ENCODE assay signal across 28 cellular contexts in genomic region chr5:13081116-13081515, GRCh38.
"Had no signal": no experiment of that assay in that cellular context is flagged by ENCODE, and none has a peak within 500 bp of the region (broad histone marks: within the 10 kb centered on the region; RNA-seq: fewer than 3 reads in every experiment).

No MANE protein-coding gene starts in this region.

- H3K27ac ChIP-seq: pancreas, prostate gland, skin epidermis, stomach, testis, tibial artery, uterus had no signal

- H3K36me3 Mint-ChIP-seq: mesothelial cell of epicardium; naive thymus-derived CD4-positive, alpha-beta T cell; natural killer cell treated with Interleukin-12 subunit alpha and Interleukin-12 subunit beta and Interleukin-15 and Interleukin-18, amount 100 ng/mL, for 72 hours; stimulated activated naive B cell treated with anti-CD40 and anti-IgM and Interleukin-4, amounts not matched to agents 10 μg/mL and 1 μg/mL and 100 μg/mL, for 72 hours had no signal

- H3K27me3 ChIP-seq: pancreas, stomach, testis, tibial artery, uterus had no signal

- H3K36me3 ChIP-seq: pancreas, prostate gland, stomach, tibial artery, uterus had no signal

- H3K9me3 ChIP-seq: pancreas, prostate gland, testis, tibial artery, uterus had no signal

- DNase-seq: hippocampal formation; kidney glomerular epithelial cell; left cardiac atrium; mesendoderm; naive thymus-derived CD4-positive, alpha-beta T cell; nucleus accumbens; pancreas; retina; right cardiac atrium; stimulated activated CD4-positive, alpha-beta T cell treated with anti-CD3 and anti-CD28 coated beads, Interleukin-12 subunit alpha, Interleukin-12 subunit beta, amount 100 ng/mL, for 4 hours; stimulated activated CD4-positive, alpha-beta T cell treated with anti-CD3 and anti-CD28 coated beads, Interleukin-15, amount 100 ng/mL, for 24 hours; stimulated activated CD4-positive, alpha-beta T cell treated with anti-CD3 and anti-CD28 coated beads, Interleukin-2, amount 100 ng/mL, for 24 hours; stimulated activated CD4-positive, alpha-beta T cell treated with anti-CD3 and anti-CD28 coated beads, Interleukin-4, amount 100 ng/mL, for 1 hour; stimulated activated naive B cell treated with anti-CD40 and anti-IgM and Interleukin-4, amounts not matched to agents 10 μg/mL and 1 μg/mL and 100 μg/mL, for 72 hours; stimulated activated naive CD8-positive, alpha-beta T cell treated with anti-CD3 and anti-CD28 coated beads, Interleukin-15, Interleukin-2, amounts not matched to agents 100 U/mL and 50 U/mL, for 24 hours; stomach; testis; tibial artery; trophoblast cell; uterus had no signal

- H3K4me1 Mint-ChIP-seq: mesothelial cell of epicardium; naive thymus-derived CD4-positive, alpha-beta T cell; stimulated activated naive B cell treated with anti-CD40 and anti-IgM and Interleukin-4, amounts not matched to agents 10 μg/mL and 1 μg/mL and 100 μg/mL, for 72 hours had no signal

- H3K4me3 ChIP-seq: lung, pancreas, prostate gland, skin epidermis, stomach, testis, tibial artery, uterus had no signal

- FAIRE-seq: keratinocyte, pancreas had no signal

- H3K27ac Mint-ChIP-seq: mesothelial cell of epicardium; naive thymus-derived CD4-positive, alpha-beta T cell; natural killer cell treated with Interleukin-12 subunit alpha and Interleukin-12 subunit beta and Interleukin-15 and Interleukin-18, amount 100 ng/mL, for 72 hours; stimulated activated naive B cell treated with anti-CD40 and anti-IgM and Interleukin-4, amounts not matched to agents 10 μg/mL and 1 μg/mL and 100 μg/mL, for 72 hours had no signal

- H3K27me3 Mint-ChIP-seq: naive thymus-derived CD4-positive, alpha-beta T cell; natural killer cell treated with Interleukin-12 subunit alpha and Interleukin-12 subunit beta and Interleukin-15 and Interleukin-18, amount 100 ng/mL, for 72 hours; stimulated activated naive B cell treated with anti-CD40 and anti-IgM and Interleukin-4, amounts not matched to agents 10 μg/mL and 1 μg/mL and 100 μg/mL, for 72 hours had no signal

- ATAC-seq: left lobe of liver; naive thymus-derived CD4-positive, alpha-beta T cell; natural killer cell treated with Interleukin-12 subunit alpha and Interleukin-12 subunit beta and Interleukin-15 and Interleukin-18, amount 100 ng/mL, for 72 hours; pancreas; sciatic nerve; stimulated activated naive B cell treated with anti-CD40 and anti-IgM and Interleukin-4, amounts not matched to agents 10 μg/mL and 1 μg/mL and 100 μg/mL, for 72 hours; stimulated activated naive CD8-positive, alpha-beta T cell treated with anti-CD3 and anti-CD28 coated beads, Interleukin-15, Interleukin-2, amounts not matched to agents 100 U/mL and 50 U/mL, for 24 hours had no signal

- H3K4me3 Mint-ChIP-seq: mesothelial cell of epicardium; naive thymus-derived CD4-positive, alpha-beta T cell; natural killer cell treated with Interleukin-12 subunit alpha and Interleukin-12 subunit beta and Interleukin-15 and Interleukin-18, amount 100 ng/mL, for 72 hours; stimulated activated naive B cell treated with anti-CD40 and anti-IgM and Interleukin-4, amounts not matched to agents 10 μg/mL and 1 μg/mL and 100 μg/mL, for 72 hours had no signal

- H3K4me1 ChIP-seq: pancreas, prostate gland, stomach, testis, tibial artery, uterus had no signal
